ENCODE assay signal across 11 cellular contexts in the genomic region with DNA sequence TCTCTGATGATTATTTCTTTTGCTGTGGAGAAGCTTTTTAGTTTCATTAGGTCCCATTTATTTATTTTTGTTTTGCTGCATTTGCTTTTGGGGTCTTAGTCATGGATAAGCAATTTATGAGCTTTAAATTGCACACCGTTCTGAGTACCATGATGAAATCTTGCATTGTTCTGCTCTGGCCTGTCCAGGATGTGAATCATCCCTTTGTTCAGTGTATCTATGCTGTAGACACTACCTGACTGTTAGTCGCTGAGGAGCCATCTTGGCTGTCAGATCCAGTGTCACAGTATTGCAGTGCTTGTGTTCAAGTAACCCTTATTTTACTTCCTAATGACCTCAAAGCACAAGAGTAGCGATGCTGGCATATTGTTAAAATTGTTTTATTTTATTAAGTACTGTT.
"Had no signal": no experiment of that assay in that cellular context is flagged by ENCODE, and none has a peak within 500 bp of the region (broad histone marks: within the 10 kb centered on the region; RNA-seq: fewer than 3 reads in every experiment).

No MANE protein-coding gene starts in this region.

- H3K27me3 ChIP-seq: gastroesophageal sphincter, pancreas, spleen, tibial artery, vagina had no signal

- H3K4me3 ChIP-seq: gastroesophageal sphincter, pancreas, spleen, tibial artery, vagina had no signal

- DNase-seq: activated CD4-positive, alpha-beta memory T cell treated with anti-CD3 and anti-CD28 coated beads, Interleukin-2, amount 10 ng/mL, durations not matched to agents 7 days and 5 days; activated CD4-positive, alpha-beta T cell treated with anti-CD3 and anti-CD28 coated beads for 36 hours; aorta; pancreas; spleen; stimulated activated CD4-positive, alpha-beta T cell treated with anti-CD3 and anti-CD28 coated beads, Interleukin-1b, Interleukin-23, amount 100 ng/mL, for 48 hours; T-helper 9 cell; tibial artery had no signal

- FAIRE-seq: pancreas had no signal

- H3K4me1 ChIP-seq: gastroesophageal sphincter, pancreas, spleen, tibial artery, vagina had no signal

- H3K36me3 ChIP-seq: gastroesophageal sphincter, pancreas, spleen, tibial artery, vagina had no signal

- H3K27ac ChIP-seq: gastroesophageal sphincter, pancreas, spleen, tibial artery, vagina had no signal

- H3K9me3 ChIP-seq: gastroesophageal sphincter, pancreas, tibial artery, vagina had no signal

- ATAC-seq: activated CD4-positive, alpha-beta T cell treated with anti-CD3 and anti-CD28 coated beads for 36 hours; gastroesophageal sphincter; pancreas; stimulated activated memory B cell treated with anti-CD40 and anti-IgM and Interleukin-4, amounts not matched to agents 10 μg/mL and 1 μg/mL and 100 μg/mL, for 72 hours had no signal
